11 cellular contexts compared by ENCODE assay signal in genomic region chr5:171596391-171596878, GRCh38.
DNase-seq lines count a peak whose midpoint lies in the region; ATAC-seq and TF ChIP-seq lines count a peak whose summit lies in the region.
"Had no signal": no experiment of that assay in that cellular context is flagged by ENCODE, and none has a peak within 500 bp of the region (broad histone marks: within the 10 kb centered on the region; RNA-seq: fewer than 3 reads in every experiment).

No MANE protein-coding gene starts in this region.

- ATAC-seq in HG03521 (IDR thresholded peaks at IDR 0.05; ENCODE audit: unreplicated experiment), result no peak

- peak overlapping the region; percentile 33; the same call in 1 of the 2 replicates for H3K27ac ChIP-seq in RWPE1

- DNase-seq in AG09319 (ENCODE audit: extremely low read depth, low read depth) (peak; percentile 95), RWPE1 (ENCODE audit: low spot score) (no peak), fibroblast of the conjunctiva (ENCODE audit: low read depth) (peak; percentile 97), mucosa of gallbladder (ENCODE audit: low spot score) (peak; percentile 20), SIG-M5 treated with dmso at 0.1 percent for 504 hours (lab: John Stamatoyannopoulos, UW; ENCODE audit: unreplicated experiment) (no peak), NCI-H345 (lab: John Stamatoyannopoulos, UW) (no peak)
- DNase-seq in activated naive CD4-positive, alpha-beta T cell treated with Interleukin-2 at 50 U/mL for 16 hours, result no peak
- DNase-seq: activated T-cell treated with anti-CD3 and anti-CD28 coated beads, Interleukin-2, amount 50 U/mL, for 1 hour; NCI-H2107; stimulated activated CD4-positive, alpha-beta T cell treated with anti-CD3 and anti-CD28 coated beads, Interleukin-4, amount 100 ng/mL, for 4 hours had no signal

- CTCF ChIA-PET in RWPE1 (lab: Yijun Ruan, JAX), result no interaction called here

- TF ChIP-seq CTCF in AG09319 (IDR thresholded peaks at IDR 0.05; ENCODE audit: low read depth, low read length) (peak; percentile 19), RWPE1 (conservative IDR thresholded peaks at IDR 0.05; ENCODE audit: low read depth) (no peak)

- POLR2A ChIA-PET in RWPE1 (lab: Yijun Ruan, JAX; ENCODE audit: low non-redundant PET), result no interaction called here

Comparison
In these comparisons a context has a peak if more than half of its experiments do, and no peak if none do; other contexts are left out.
1. DNase-seq: peak in AG09319 (single experiment), fibroblast of the conjunctiva (single experiment) and mucosa of gallbladder (single experiment); none in RWPE1 (single experiment), activated naive CD4-positive, alpha-beta T cell treated with Interleukin-2 at 50 U/mL for 16 hours (single experiment), SIG-M5 treated with dmso at 0.1 percent for 504 hours (single experiment) and NCI-H345 (single experiment).